Comparison of ENCODE assay signal across 8 cellular contexts in the genomic region with DNA sequence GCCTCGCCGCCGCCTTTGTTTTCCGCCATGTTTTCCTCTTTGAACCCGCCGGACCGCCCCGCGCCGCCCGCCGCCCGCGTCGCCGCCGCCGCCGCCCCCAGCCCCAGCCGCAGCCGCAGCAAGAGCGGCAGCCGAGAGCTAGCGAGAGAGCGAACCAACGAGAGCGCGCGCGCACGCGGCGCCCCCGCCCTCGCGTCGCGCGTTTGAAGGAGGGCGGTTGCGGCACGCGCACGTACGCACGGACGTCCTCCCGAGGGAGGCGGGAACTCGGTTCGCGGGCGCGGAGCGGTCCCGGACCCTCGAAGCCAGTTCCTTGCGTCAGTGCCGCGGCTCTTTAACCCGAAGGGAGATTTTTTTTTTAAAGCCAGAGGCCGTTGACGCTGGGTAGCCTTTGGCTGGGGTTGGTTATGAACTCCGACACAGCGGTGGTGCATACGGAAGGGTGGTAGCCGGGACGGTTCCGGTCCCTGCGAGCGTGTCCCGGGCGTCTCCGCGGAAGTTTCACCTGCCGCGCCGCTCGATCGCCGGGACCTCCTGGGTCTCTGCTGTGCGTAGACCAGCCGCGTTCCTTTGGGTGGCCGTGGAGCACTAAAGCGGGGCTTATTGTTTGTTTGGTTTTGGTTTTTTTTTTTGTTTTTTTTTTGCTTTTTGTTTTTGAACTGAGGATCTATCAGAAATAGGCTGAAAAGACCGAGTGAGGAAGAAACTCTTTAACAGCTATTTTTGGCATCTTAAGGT. TPM values are rescaled to one million over a fixed set of nuclear protein-coding genes. Genes with fewer than 3 reads are reported as not detected.
DNase-seq lines count a peak whose midpoint lies in the region; TF ChIP-seq lines count a peak whose summit lies in the region.

A gene (minus strand): TSS at position 156 of the 738 bp plus-strand sequence. CDS start 127 bp downstream, at position 29.

- no peaks in the 10 kb centered on the region for H3K9me3 Mint-ChIP-seq in HFFc6

- peaks cover 46% of the 10 kb centered on the region for H3K4me1 Mint-ChIP-seq in HFFc6 (ENCODE audit: low read depth)

- H3K36me3 Mint-ChIP-seq in HFFc6 (ENCODE audit: low read depth), result peaks cover 7% of the 10 kb centered on the region; the same call in 1 of the 2 replicates

- TF ChIP-seq CTCF in GM06990 (IDR thresholded peaks at IDR 0.05; ENCODE audit: insufficient read depth, low read length, poor library complexity, severe bottlenecking) (no peak), HFFc6 (IDR thresholded peaks at IDR 0.05) (no peak), SK-N-SH (IDR thresholded peaks at IDR 0.05) (no peak)

- peak within 1 kb of the TSS; percentile 98 for H3K4me3 Mint-ChIP-seq in HFFc6

- CTCF ChIA-PET in SK-N-SH (lab: Yijun Ruan, JAX), result interaction anchor here (0.9 to 1.7 kb wide), 3 partner anchors 45 to 89 kb away, joined by 3 to 4 read pairs (median 3); no protein-coding TSS in a partner anchor

- POLR2A ChIA-PET in SK-N-SH (lab: Yijun Ruan, JAX), result interaction anchor here (1.2 kb wide), 1 partner anchor 15 kb away, joined by 5 read pairs; no protein-coding TSS in a partner anchor

- peak within 1 kb of the TSS; percentile 86 to 88 for H3K27ac ChIP-seq in SK-N-SH (ENCODE audit: low read depth in 2 of 2, low read length in 1 of 2)

- peak within 1 kb of the TSS; percentile 90 for H3K27ac Mint-ChIP-seq in HFFc6

- H3K79me2 ChIP-seq in SK-N-SH (ENCODE audit: insufficient read depth), result peaks cover 45% of the 10 kb centered on the region

- H3K4me1 ChIP-seq in SK-N-SH (ENCODE audit: control insufficient read depth in 1 of 2, insufficient read depth in 2 of 2, low read depth in 1 of 2, low read length in 1 of 2), result peaks cover 7 to 12% of the 10 kb centered on the region in 2 experiments; a peak in 3 of 4 replicates

- H4K20me1 ChIP-seq in SK-N-SH (ENCODE audit: insufficient read depth), result peaks cover 42% of the 10 kb centered on the region

- H3K9ac ChIP-seq in SK-N-SH, result peak within 1 kb of the TSS; percentile 89

- H3K4me3 ChIP-seq in GM06990 (replicated peaks; ENCODE audit: low read depth, low read length) (peak within 1 kb of the TSS; percentile 100), SK-N-SH (ENCODE audit: low read depth in 2 of 2, low read length in 1 of 2) (peak within 1 kb of the TSS; percentile 85 to 96)

- no peaks in the 10 kb centered on the region for H3K9me3 ChIP-seq in SK-N-SH

- no peaks in the 10 kb centered on the region for H3K9me2 ChIP-seq in SK-N-SH

- peaks cover 8% of the 10 kb centered on the region for H3F3A ChIP-seq in SK-N-SH (replicated peaks; ENCODE audit: insufficient read depth)

- H3K27me3 ChIP-seq in GM06990 (replicated peaks; ENCODE audit: control insufficient read depth, insufficient read depth, low read length), result no peaks in the 10 kb centered on the region
- H3K27me3 ChIP-seq in SK-N-SH (ENCODE audit: insufficient read depth), result no peaks in the 10 kb centered on the region

- H3K36me3 ChIP-seq in GM06990 (ENCODE audit: control insufficient read depth, insufficient read depth, low read length) (no peaks in the 10 kb centered on the region), SK-N-SH (replicated peaks in 1 of 2; ENCODE audit: control insufficient read depth in 1 of 2, insufficient read depth in 2 of 2, low read length in 1 of 2) (peaks cover 3 to 10% of the 10 kb centered on the region in 2 experiments)

- peak within 1 kb of the TSS; percentile 94 for H3K4me2 ChIP-seq in SK-N-SH

- peak within 1 kb of the TSS; percentile 100 for H2AFZ ChIP-seq in SK-N-SH (ENCODE audit: low read depth)

- WGBS in SK-N-SH (ENCODE audit: low lambda C conversion rate), result 2% methylated on average over 63 of the region's 87 CpGs

- TF ChIP-seq EP300 in SK-N-SH (IDR thresholded peaks at IDR 0.05; ENCODE audit: borderline replicate concordance in 1 of 2, low read depth in 1 of 2, low read length in 1 of 2), result no peak

- no peak for TF ChIP-seq RAD21 in SK-N-SH (IDR thresholded peaks at IDR 0.05; ENCODE audit: low read length)

- peaks cover 3% of the 10 kb centered on the region for H3K27me3 Mint-ChIP-seq in HFFc6 (ENCODE audit: insufficient read depth)

- peak; percentile 100 for DNase-seq in GM06990 (ENCODE audit: extremely low read depth, insufficient read length)
- peak; percentile 81 for DNase-seq in HFFc6
- DNase-seq in NAMALWA (ENCODE audit: low spot score), result peak; percentile 93
- DNase-seq in SK-N-SH, result peak; percentile 94
- DNase-seq in activated naive CD4-positive, alpha-beta T cell treated with anti-CD3 and anti-CD28 coated beads, Interleukin-2, amount 50 U/mL, for 16 hours, result peak; percentile 94
- peak; percentile 90 for DNase-seq in globus pallidus (ENCODE audit: low spot score)
- peak in 55 of 56 donors; percentile 41 to 94 (median 84) for DNase-seq in nucleus accumbens (lab: John Stamatoyannopoulos, UW)
- DNase-seq in superior temporal gyrus (ENCODE audit: extremely low spot score), result peak; percentile 94

TF ChIP-seq in SK-N-SH, 30 proteins besides CTCF, POLR2A, EP300 and RAD21 (continues in another document):
- TF ChIP-seq, protein P1, sequence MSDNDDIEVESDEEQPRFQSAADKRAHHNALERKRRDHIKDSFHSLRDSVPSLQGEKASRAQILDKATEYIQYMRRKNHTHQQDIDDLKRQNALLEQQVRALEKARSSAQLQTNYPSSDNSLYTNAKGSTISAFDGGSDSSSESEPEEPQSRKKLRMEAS (IDR thresholded peaks at IDR 0.05; ENCODE audit: low read depth), result peak; percentile 90
- TF ChIP-seq TAF1 (IDR thresholded peaks at IDR 0.05; ENCODE audit: borderline replicate concordance, low read depth, low read length) (peak; percentile 78), NFIC (IDR thresholded peaks at IDR 0.05; ENCODE audit: borderline replicate concordance) (no peak), MXI1 (IDR thresholded peaks at IDR 0.05; ENCODE audit: low read depth, low read length) (peak; percentile 64), EZH2phosphoT487 (IDR thresholded peaks at IDR 0.05; ENCODE audit: borderline replicate concordance, low read depth) (no peak), SIN3A (IDR thresholded peaks at IDR 0.05; ENCODE audit: borderline replicate concordance, low read depth, low read length) (0 out of 2 replicates have a peak, but pooled peaks have one; percentile 62), JUND (IDR thresholded peaks at IDR 0.05) (no peak), ELF1 (IDR thresholded peaks at IDR 0.05) (no peak; the same call in 1 of the 2 replicates), TCF12 (IDR thresholded peaks at IDR 0.05) (no peak), FOSL2 (IDR thresholded peaks at IDR 0.05; ENCODE audit: borderline replicate concordance, low read depth) (no peak), FOXM1 (IDR thresholded peaks at IDR 0.05; ENCODE audit: low read depth) (no peak), MEF2A (IDR thresholded peaks at IDR 0.05; ENCODE audit: borderline replicate concordance, low read depth) (no peak), NRF1 (IDR thresholded peaks at IDR 0.05; ENCODE audit: low read depth, low read length) (peak; percentile 68), RXRA (IDR thresholded peaks at IDR 0.05; ENCODE audit: borderline replicate concordance, low read depth) (no peak), YY1 (IDR thresholded peaks at IDR 0.05; ENCODE audit: low read depth) (no peak), GATA2 (CRISPR knock-in tag; IDR thresholded peaks at IDR 0.05) (no peak), RFX5 (IDR thresholded peaks at IDR 0.05; ENCODE audit: low read length) (no peak), RCOR1 (IDR thresholded peaks at IDR 0.05; ENCODE audit: low read length) (no peak; the same call in 1 of the 2 replicates)
- TF ChIP-seq, protein P2, sequence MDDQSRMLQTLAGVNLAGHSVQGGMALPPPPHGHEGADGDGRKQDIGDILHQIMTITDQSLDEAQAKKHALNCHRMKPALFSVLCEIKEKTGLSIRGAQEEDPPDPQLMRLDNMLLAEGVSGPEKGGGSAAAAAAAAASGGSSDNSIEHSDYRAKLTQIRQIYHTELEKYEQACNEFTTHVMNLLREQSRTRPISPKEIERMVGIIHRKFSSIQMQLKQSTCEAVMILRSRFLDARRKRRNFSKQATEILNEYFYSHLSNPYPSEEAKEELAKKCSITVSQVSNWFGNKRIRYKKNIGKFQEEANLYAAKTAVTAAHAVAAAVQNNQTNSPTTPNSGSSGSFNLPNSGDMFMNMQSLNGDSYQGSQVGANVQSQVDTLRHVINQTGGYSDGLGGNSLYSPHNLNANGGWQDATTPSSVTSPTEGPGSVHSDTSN (IDR thresholded peaks at IDR 0.05), result no peak
- TF ChIP-seq, protein P3, sequence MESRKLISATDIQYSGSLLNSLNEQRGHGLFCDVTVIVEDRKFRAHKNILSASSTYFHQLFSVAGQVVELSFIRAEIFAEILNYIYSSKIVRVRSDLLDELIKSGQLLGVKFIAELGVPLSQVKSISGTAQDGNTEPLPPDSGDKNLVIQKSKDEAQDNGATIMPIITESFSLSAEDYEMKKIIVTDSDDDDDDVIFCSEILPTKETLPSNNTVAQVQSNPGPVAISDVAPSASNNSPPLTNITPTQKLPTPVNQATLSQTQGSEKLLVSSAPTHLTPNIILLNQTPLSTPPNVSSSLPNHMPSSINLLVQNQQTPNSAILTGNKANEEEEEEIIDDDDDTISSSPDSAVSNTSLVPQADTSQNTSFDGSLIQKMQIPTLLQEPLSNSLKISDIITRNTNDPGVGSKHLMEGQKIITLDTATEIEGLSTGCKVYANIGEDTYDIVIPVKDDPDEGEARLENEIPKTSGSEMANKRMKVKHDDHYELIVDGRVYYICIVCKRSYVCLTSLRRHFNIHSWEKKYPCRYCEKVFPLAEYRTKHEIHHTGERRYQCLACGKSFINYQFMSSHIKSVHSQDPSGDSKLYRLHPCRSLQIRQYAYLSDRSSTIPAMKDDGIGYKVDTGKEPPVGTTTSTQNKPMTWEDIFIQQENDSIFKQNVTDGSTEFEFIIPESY (IDR thresholded peaks at IDR 0.05; ENCODE audit: borderline replicate concordance, low read depth), result peak; percentile 79; the same call in 1 of the 2 replicates
- TF ChIP-seq, protein P4, sequence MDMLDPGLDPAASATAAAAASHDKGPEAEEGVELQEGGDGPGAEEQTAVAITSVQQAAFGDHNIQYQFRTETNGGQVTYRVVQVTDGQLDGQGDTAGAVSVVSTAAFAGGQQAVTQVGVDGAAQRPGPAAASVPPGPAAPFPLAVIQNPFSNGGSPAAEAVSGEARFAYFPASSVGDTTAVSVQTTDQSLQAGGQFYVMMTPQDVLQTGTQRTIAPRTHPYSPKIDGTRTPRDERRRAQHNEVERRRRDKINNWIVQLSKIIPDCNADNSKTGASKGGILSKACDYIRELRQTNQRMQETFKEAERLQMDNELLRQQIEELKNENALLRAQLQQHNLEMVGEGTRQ (IDR thresholded peaks at IDR 0.05; ENCODE audit: borderline replicate concordance, low read depth, low read length), result no peak

RNA-seq across cellular contexts. Expression of the gene that starts here (rescaled TPM):
- 10 to 100 TPM; 17.6 to 20.5 (median 19.3) TPM for total RNA-seq in HFFc6 (2021; fragmentation: NEBNext Ultra II Directional; extraction: Animal tissue kit (Norgen Biotek cat#: 25700))
- polyA plus RNA-seq in SK-N-SH (2012; rRNA removed), result 6.3 and 9.1 TPM in 2 replicates
- 6.5 and 6.9 TPM in 2 replicates for polyA plus RNA-seq in SK-N-SH (2012; cell fraction: cytosol; rRNA removed)
- polyA plus RNA-seq in SK-N-SH (2012; cell fraction: nucleus; rRNA removed), result 13.8 and 24.4 TPM in 2 replicates

Comparison
In these comparisons a context has a peak if more than half of its experiments do, and no peak if none do; other contexts are left out.
1. Peak in every context shown above with its lines: DNase-seq, H3K4me3 ChIP-seq and H3K27ac ChIP-seq.